ENCODE assay signal across 23 cellular contexts in genomic region chr9:2145746-2146145, GRCh38.
"Had no signal": no experiment of that assay in that cellular context is flagged by ENCODE, and none has a peak within 500 bp of the region (broad histone marks: within the 10 kb centered on the region; RNA-seq: fewer than 3 reads in every experiment).

No MANE protein-coding gene starts in this region.

- H3K27me3 Mint-ChIP-seq: activated B cell treated with CpG ODN at 0.5 μM for 24 hours; activated CD4-positive, alpha-beta memory T cell treated with anti-CD3 and anti-CD28 coated beads, Interleukin-2, amount 10 ng/mL, durations not matched to agents 7 days and 5 days; activated CD4-positive, alpha-beta T cell treated with anti-CD3 and anti-CD28 coated beads, Interleukin-2, amount 10 ng/mL, durations not matched to agents 7 days and 5 days; activated naive CD8-positive, alpha-beta T cell; brain had no signal

- H3K27me3 ChIP-seq: cardiac muscle cell had no signal

- H3K27ac ChIP-seq: cardiac muscle cell had no signal

- H3K4me1 Mint-ChIP-seq: activated CD4-positive, alpha-beta memory T cell treated with anti-CD3 and anti-CD28 coated beads, Interleukin-2, amount 10 ng/mL, durations not matched to agents 7 days and 5 days had no signal

- ATAC-seq: K562 had no signal

- H3K36me3 ChIP-seq: cardiac muscle cell had no signal

- H3K4me3 ChIP-seq: cardiac muscle cell, K562 had no signal

- H3K4me3 Mint-ChIP-seq: activated B cell treated with CpG ODN at 0.5 μM for 24 hours; activated CD4-positive, alpha-beta memory T cell treated with anti-CD3 and anti-CD28 coated beads, Interleukin-2, amount 10 ng/mL, durations not matched to agents 7 days and 5 days; activated CD4-positive, alpha-beta T cell treated with anti-CD3 and anti-CD28 coated beads, Interleukin-2, amount 10 ng/mL, durations not matched to agents 7 days and 5 days; activated naive CD8-positive, alpha-beta T cell; brain had no signal

- DNase-seq: activated B cell treated with CpG ODN at 0.5 μM for 24 hours; activated CD4-positive, alpha-beta memory T cell treated with anti-CD3 and anti-CD28 coated beads, Interleukin-2, amount 10 ng/mL, durations not matched to agents 7 days and 5 days; activated CD4-positive, alpha-beta T cell treated with anti-CD3 and anti-CD28 coated beads, Interleukin-2, amount 10 ng/mL, durations not matched to agents 7 days and 5 days; activated effector memory CD4-positive, alpha-beta T cell treated with Interleukin-2 at 50 U/mL for 16 hours; activated naive CD4-positive, alpha-beta T cell; activated T-cell treated with anti-CD3 and anti-CD28 coated beads for 4 hours; amygdala; Kasumi-1; NCI-H1092; NCI-H1417; NCI-H1930; NCI-H2107; NCI-H2171 treated with DMSO at 0.1 percent for 48 hours; NCI-H226; NCI-H526 treated with DMSO at 0.1 percent for 48 hours; NCI-H82; SIG-M5; T-helper 2 cell; T1000 had no signal

- H3K27ac Mint-ChIP-seq: activated B cell treated with CpG ODN at 0.5 μM for 24 hours; activated CD4-positive, alpha-beta memory T cell treated with anti-CD3 and anti-CD28 coated beads, Interleukin-2, amount 10 ng/mL, durations not matched to agents 7 days and 5 days; activated CD4-positive, alpha-beta T cell treated with anti-CD3 and anti-CD28 coated beads, Interleukin-2, amount 10 ng/mL, durations not matched to agents 7 days and 5 days; brain had no signal
